1 cellular context compared by ENCODE assay signal in the genomic region with DNA sequence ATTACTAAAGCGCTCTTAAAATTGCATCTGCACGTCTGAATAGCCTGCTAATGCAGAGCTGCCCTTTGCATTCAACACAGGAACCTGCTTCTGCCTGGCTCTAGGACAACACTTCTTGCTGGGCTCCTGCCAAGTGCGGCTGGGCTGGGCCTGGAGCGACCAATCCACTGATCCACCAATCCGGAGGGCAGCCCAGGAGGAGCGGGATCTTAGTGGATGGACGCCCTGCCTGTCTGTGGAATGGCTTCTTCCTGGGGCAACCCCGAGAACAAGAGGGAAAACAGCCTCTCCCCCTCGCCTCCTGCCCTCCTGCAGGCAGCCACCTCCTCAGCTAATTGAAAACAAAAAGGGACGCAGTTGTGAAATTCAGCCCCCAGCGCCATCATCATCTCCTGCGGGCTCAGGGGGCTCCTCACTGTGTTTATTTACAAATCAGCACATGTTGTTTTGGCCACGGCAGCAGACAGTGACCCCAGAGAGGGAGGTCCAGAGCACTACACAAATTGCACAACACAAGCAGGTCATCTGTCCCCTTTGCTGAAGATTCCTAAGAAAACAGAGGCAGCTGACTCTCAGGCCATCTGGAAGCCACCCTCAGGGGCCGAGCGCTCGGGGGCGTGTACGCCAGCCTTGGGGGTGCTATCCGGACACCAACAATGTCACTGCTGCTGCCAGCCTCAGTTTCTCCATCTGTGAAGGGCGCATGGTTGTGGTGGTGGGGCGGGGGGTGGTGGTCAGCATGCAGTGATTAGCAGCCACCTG.
TF ChIP-seq lines count a peak whose summit lies in the region.

No MANE protein-coding gene starts in this region.

TF ChIP-seq in GM12878, 131 proteins besides CTCF, POLR2A, EP300 and RAD21:
- TF ChIP-seq SMARCA5 (IDR thresholded peaks at IDR 0.05) (no peak), MEF2B (IDR thresholded peaks at IDR 0.05; ENCODE audit: partially characterized antibody, poor library complexity, severe bottlenecking) (no peak), LARP7 (IDR thresholded peaks at IDR 0.05) (no peak), KDM1A (IDR thresholded peaks at IDR 0.05; ENCODE audit: borderline replicate concordance) (no peak), JUNB (IDR thresholded peaks at IDR 0.05) (no peak), POU2F2 (IDR thresholded peaks at IDR 0.05; ENCODE audit: borderline replicate concordance, low read depth, low read length) (no peak), RELA (IDR thresholded peaks at IDR 0.05; ENCODE audit: borderline replicate concordance, partially characterized antibody) (no peak), ZBED1 (IDR thresholded peaks at IDR 0.05; ENCODE audit: borderline replicate concordance) (no peak), CBX3 (IDR thresholded peaks at IDR 0.05; ENCODE audit: borderline replicate concordance, low read depth) (no peak), CHD2 (IDR thresholded peaks at IDR 0.05; ENCODE audit: borderline replicate concordance, low read depth, low read length) (0 out of 2 replicates have a peak, but pooled peaks have one; percentile 16), SPI1 (IDR thresholded peaks at IDR 0.05; ENCODE audit: borderline replicate concordance, insufficient read depth, low read depth, low read length) (no peak), MYC (IDR thresholded peaks at IDR 0.05; ENCODE audit: insufficient read depth, insufficient read length, insufficient replicate concordance, low read length, severe bottlenecking) (no peak)
- TF ChIP-seq, protein P1, sequence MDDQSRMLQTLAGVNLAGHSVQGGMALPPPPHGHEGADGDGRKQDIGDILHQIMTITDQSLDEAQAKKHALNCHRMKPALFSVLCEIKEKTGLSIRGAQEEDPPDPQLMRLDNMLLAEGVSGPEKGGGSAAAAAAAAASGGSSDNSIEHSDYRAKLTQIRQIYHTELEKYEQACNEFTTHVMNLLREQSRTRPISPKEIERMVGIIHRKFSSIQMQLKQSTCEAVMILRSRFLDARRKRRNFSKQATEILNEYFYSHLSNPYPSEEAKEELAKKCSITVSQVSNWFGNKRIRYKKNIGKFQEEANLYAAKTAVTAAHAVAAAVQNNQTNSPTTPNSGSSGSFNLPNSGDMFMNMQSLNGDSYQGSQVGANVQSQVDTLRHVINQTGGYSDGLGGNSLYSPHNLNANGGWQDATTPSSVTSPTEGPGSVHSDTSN (IDR thresholded peaks at IDR 0.05; ENCODE audit: insufficient replicate concordance, low read depth, low read length): peak; percentile 89
- TF ChIP-seq, protein P2, sequence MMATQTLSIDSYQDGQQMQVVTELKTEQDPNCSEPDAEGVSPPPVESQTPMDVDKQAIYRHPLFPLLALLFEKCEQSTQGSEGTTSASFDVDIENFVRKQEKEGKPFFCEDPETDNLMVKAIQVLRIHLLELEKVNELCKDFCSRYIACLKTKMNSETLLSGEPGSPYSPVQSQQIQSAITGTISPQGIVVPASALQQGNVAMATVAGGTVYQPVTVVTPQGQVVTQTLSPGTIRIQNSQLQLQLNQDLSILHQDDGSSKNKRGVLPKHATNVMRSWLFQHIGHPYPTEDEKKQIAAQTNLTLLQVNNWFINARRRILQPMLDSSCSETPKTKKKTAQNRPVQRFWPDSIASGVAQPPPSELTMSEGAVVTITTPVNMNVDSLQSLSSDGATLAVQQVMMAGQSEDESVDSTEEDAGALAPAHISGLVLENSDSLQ (IDR thresholded peaks at IDR 0.05): peak; percentile 92
- TF ChIP-seq, protein P3, sequence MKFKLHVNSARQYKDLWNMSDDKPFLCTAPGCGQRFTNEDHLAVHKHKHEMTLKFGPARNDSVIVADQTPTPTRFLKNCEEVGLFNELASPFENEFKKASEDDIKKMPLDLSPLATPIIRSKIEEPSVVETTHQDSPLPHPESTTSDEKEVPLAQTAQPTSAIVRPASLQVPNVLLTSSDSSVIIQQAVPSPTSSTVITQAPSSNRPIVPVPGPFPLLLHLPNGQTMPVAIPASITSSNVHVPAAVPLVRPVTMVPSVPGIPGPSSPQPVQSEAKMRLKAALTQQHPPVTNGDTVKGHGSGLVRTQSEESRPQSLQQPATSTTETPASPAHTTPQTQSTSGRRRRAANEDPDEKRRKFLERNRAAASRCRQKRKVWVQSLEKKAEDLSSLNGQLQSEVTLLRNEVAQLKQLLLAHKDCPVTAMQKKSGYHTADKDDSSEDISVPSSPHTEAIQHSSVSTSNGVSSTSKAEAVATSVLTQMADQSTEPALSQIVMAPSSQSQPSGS (IDR thresholded peaks at IDR 0.05; ENCODE audit: low read length): no peak
- TF ChIP-seq, protein P4, sequence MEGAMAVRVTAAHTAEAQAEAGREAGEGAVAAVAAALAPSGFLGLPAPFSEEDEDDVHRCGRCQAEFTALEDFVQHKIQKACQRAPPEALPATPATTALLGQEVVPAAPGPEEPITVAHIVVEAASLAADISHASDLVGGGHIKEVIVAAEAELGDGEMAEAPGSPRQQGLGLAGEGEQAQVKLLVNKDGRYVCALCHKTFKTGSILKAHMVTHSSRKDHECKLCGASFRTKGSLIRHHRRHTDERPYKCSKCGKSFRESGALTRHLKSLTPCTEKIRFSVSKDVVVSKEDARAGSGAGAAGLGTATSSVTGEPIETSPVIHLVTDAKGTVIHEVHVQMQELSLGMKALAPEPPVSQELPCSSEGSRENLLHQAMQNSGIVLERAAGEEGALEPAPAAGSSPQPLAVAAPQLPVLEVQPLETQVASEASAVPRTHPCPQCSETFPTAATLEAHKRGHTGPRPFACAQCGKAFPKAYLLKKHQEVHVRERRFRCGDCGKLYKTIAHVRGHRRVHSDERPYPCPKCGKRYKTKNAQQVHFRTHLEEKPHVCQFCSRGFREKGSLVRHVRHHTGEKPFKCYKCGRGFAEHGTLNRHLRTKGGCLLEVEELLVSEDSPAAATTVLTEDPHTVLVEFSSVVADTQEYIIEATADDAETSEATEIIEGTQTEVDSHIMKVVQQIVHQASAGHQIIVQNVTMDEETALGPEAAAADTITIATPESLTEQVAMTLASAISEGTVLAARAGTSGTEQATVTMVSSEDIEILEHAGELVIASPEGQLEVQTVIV (IDR thresholded peaks at IDR 0.05; ENCODE audit: borderline replicate concordance, partially characterized antibody): no peak
